8 cellular contexts compared by ENCODE assay signal in the genomic region with DNA sequence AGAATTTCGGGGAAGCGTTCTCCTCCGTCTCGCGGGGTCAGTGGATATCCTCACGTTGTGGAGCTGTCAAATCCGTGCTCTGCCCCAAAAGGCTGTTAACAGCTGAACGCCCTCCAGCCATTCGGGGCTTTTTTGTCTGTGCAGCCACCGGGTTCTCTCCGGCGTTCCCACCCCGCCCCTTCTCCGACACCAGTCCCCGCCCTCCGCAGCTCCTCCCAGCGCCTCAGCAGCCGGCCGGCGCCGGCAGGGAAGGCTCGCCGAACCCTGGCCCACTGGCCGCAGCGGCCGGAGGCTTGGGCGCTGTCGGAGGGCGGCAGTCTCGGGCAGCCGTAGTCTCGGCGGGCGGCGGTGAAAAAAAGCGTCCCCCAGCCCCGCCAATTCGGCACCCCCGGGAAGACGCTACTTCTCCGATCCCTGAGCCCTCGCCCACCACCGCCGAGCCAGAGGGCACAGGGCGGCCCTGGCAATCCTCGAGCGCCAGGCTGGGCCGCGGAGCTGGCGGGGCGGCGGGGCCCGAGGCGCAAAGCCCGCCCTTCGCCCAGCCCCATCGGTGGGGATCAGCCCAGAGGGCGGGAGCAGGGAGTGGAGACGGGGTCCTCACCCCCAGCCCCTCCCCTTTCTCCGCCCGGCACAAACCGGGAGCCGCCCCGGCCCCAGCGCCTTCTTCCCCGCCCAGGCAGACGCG. TPM values are rescaled to one million over a fixed set of nuclear protein-coding genes. Genes with fewer than 3 reads are reported as not detected.
DNase-seq lines count a peak whose midpoint lies in the region; ATAC-seq and TF ChIP-seq lines count a peak whose summit lies in the region.

A gene (minus strand): TSS at position 496 of the 685 bp plus-strand sequence. CDS start 773 bp downstream, outside the sequence.

- H3K4me3 ChIP-seq in PC-3 (ENCODE audit: low read length) (peak within 1 kb of the TSS; percentile 91), epithelial cell of proximal tubule (ENCODE audit: low read depth, low read length) (peak within 1 kb of the TSS; percentile 84), mucosa of rectum (ENCODE audit: low read length in 2 of 2) (peak within 1 kb of the TSS; percentile 85 to 89)

- CTCF ChIA-PET in PC-3 (lab: Charles Lee): interaction anchor here (0.6 to 1.4 kb wide), 2 partner anchors 289 to 565 kb away, joined by 3 to 5 read pairs; no protein-coding TSS in a partner anchor

- ATAC-seq in GM21528 (IDR thresholded peaks at IDR 0.05; ENCODE audit: low FRiP score, unreplicated experiment) (peak; percentile 71), PC-3 (peak; percentile 79)

- no peaks in the 10 kb centered on the region for H3K9me3 ChIP-seq in PC-3 (ENCODE audit: low read length)
- H3K9me3 ChIP-seq in mucosa of rectum (ENCODE audit: control insufficient read depth in 2 of 2, low read length in 2 of 2): no peaks in the 10 kb centered on the region

- POLR2A ChIA-PET in PC-3 (lab: Charles Lee; ENCODE audit: unreplicated experiment): interaction anchor here (0.6 to 1.1 kb wide), 6 partner anchors 15 to 699 kb away, joined by 3 to 8 read pairs (median 5); a partner anchor contains a TSS

- H3K9ac ChIP-seq in PC-3 (ENCODE audit: low read length) (peak within 1 kb of the TSS; percentile 85), mucosa of rectum (ENCODE audit: low read depth in 1 of 2, low read length in 2 of 2) (peak within 1 kb of the TSS; percentile 94 to 98)

- H3K36me3 ChIP-seq in PC-3 (ENCODE audit: low read depth, low read length) (no peaks in the 10 kb centered on the region), mucosa of rectum (ENCODE audit: control insufficient read depth in 2 of 2, insufficient read depth in 2 of 2, low read length in 2 of 2) (no peaks in the 10 kb centered on the region)

- H3K27me3 ChIP-seq in PC-3 (ENCODE audit: low read length): no peaks in the 10 kb centered on the region
- H3K27me3 ChIP-seq in mucosa of rectum (ENCODE audit: control insufficient read depth in 2 of 2, insufficient read depth in 2 of 2, low read length in 2 of 2): no peaks in the 10 kb centered on the region

- no peaks in the 10 kb centered on the region for H3K9me2 ChIP-seq in PC-3 (replicated peaks; ENCODE audit: low read length)

- H3K27ac ChIP-seq in PC-3 (ENCODE audit: low read length) (peak within 1 kb of the TSS; percentile 88), mucosa of rectum (ENCODE audit: low read depth in 2 of 2, low read length in 2 of 2) (peak within 1 kb of the TSS; percentile 99)

- peak within 1 kb of the TSS; percentile 95 for H2AFZ ChIP-seq in PC-3 (ENCODE audit: low read length)

- H3F3A ChIP-seq in PC-3 (ENCODE audit: low read length, unreplicated experiment): no peaks in the 10 kb centered on the region

- intact Hi-C loops in PC-3 (cut with micrococcal nuclease): loop anchor here (2.0 kb wide), 1 partner anchor 288 kb away; a partner anchor contains a TSS

- peaks cover 63% of the 10 kb centered on the region for H3K79me2 ChIP-seq in PC-3 (ENCODE audit: low read length)

- H3K4me2 ChIP-seq in PC-3 (ENCODE audit: low read length): peak within 1 kb of the TSS; percentile 91

- TF ChIP-seq CTCF in PC-3 (conservative IDR thresholded peaks at IDR 0.05; ENCODE audit: low read depth, low read length): no peak
- no peak for TF ChIP-seq CTCF in epithelial cell of proximal tubule (conservative IDR thresholded peaks at IDR 0.05; ENCODE audit: low read depth, low read length)

- DNase-seq in DMS153 (lab: John Stamatoyannopoulos, UW): peak; percentile 75
- DNase-seq in HuH-7.5 (ENCODE audit: low spot score): peak; percentile 83
- DNase-seq in PC-3: peak; percentile 82
- DNase-seq in activated T-cell treated with anti-CD3 and anti-CD28 coated beads for 48 hours (ENCODE audit: low read depth): peak; percentile 94
- no peak for DNase-seq in epithelial cell of proximal tubule (ENCODE audit: low read depth)
- DNase-seq in stimulated activated CD8-positive, alpha-beta memory T cell treated with anti-CD3 and anti-CD28 coated beads, Interleukin-4, amount 100 ng/mL, for 4 hours (ENCODE audit: low read depth in 2 of 2, low spot score in 1 of 2): peak; percentile 64 to 72

- H3K4me1 ChIP-seq in PC-3 (ENCODE audit: insufficient read depth, low read length): peaks cover 13% of the 10 kb centered on the region; the same call in 1 of the 2 replicates
- H3K4me1 ChIP-seq in mucosa of rectum (ENCODE audit: control insufficient read depth in 2 of 2, insufficient read depth in 2 of 2, low read length in 2 of 2): peaks cover 25% of the 10 kb centered on the region in 2 donors

- H4K20me1 ChIP-seq in PC-3 (ENCODE audit: low read length): no peaks in the 10 kb centered on the region

- BruUV-seq in PC-3 (replicated peaks; lab: Mats Ljungman, UMichigan): no TSS peak

RNA-seq across cellular contexts. Expression of the gene that starts here (rescaled TPM):
- total RNA-seq in PC-3 (2014; rRNA removed) (3.4 and 3.5 TPM in 2 replicates), epithelial cell of proximal tubule (5.7 and 8.0 TPM in 2 replicates)
